Comparison of ENCODE assay signal across 10 cellular contexts in genomic region chr14:51396222-51396815, GRCh38.
DNase-seq lines count a peak whose midpoint lies in the region; ATAC-seq and TF ChIP-seq lines count a peak whose summit lies in the region.
"Had no signal": no experiment of that assay in that cellular context is flagged by ENCODE, and none has a peak within 500 bp of the region (broad histone marks: within the 10 kb centered on the region; RNA-seq: fewer than 3 reads in every experiment).

No MANE protein-coding gene starts in this region.

- peaks cover 6% of the 10 kb centered on the region for H3K27me3 Mint-ChIP-seq in neural progenitor cell (ENCODE audit: insufficient read depth, low read depth)

- H3K4me1 Mint-ChIP-seq in neural progenitor cell: peaks cover 38% of the 10 kb centered on the region
- H3K4me1 Mint-ChIP-seq: activated naive CD4-positive, alpha-beta T cell treated with anti-CD3 and anti-CD28 coated beads, Interleukin-2, amount 50 U/mL, for 24 hours had no signal

- no peak overlapping the region for H3K27ac ChIP-seq in neural progenitor cell

- no peak for ATAC-seq in GM19395 (IDR thresholded peaks at IDR 0.05; ENCODE audit: unreplicated experiment)

- no peaks in the 10 kb centered on the region for H3K9me3 Mint-ChIP-seq in neural progenitor cell
- H3K9me3 Mint-ChIP-seq: activated naive CD4-positive, alpha-beta T cell treated with anti-CD3 and anti-CD28 coated beads, Interleukin-2, amount 50 U/mL, for 24 hours had no signal

- DNase-seq in ACHN (peak; percentile 90), NCI-H69 (lab: John Stamatoyannopoulos, UW) (peak; percentile 84), epithelial cell of esophagus (ENCODE audit: low read depth) (peak; percentile 92), neural progenitor cell (ENCODE audit: low spot score) (no peak), iPS-NIHi11 (ENCODE audit: low spot score) (no peak), UCSD-AML1 (lab: John Stamatoyannopoulos, UW; ENCODE audit: unreplicated experiment) (no peak), germinal center (ENCODE audit: low spot score) (no peak)

- no peaks in the 10 kb centered on the region for H3F3A ChIP-seq in neural progenitor cell (ENCODE audit: low read depth)

- in situ Hi-C loops in ACHN (cut with HindIII; ENCODE audit: low pct_ligation_motif_present, low pct_unique_long_range_greater_than_20kb, low sequenced_read_pairs): no loop called here

- no peak overlapping the region for H3K4me2 ChIP-seq in neural progenitor cell

- no peak overlapping the region for H3K4me3 Mint-ChIP-seq in neural progenitor cell
- H3K4me3 Mint-ChIP-seq: activated naive CD4-positive, alpha-beta T cell treated with anti-CD3 and anti-CD28 coated beads, Interleukin-2, amount 50 U/mL, for 24 hours had no signal

- TF ChIP-seq CTCF in epithelial cell of esophagus (IDR thresholded peaks at IDR 0.05; ENCODE audit: insufficient read depth, low read depth, low read length, missing control alignments) (no peak), neural progenitor cell (IDR thresholded peaks at IDR 0.05) (no peak)

- H3K9ac ChIP-seq in neural progenitor cell: no peak overlapping the region

- no peaks in the 10 kb centered on the region for H3K36me3 ChIP-seq in neural progenitor cell
- H3K36me3 ChIP-seq: right lobe of liver had no signal

- no peaks in the 10 kb centered on the region for H3K79me2 ChIP-seq in neural progenitor cell (ENCODE audit: low read depth)

- no peak overlapping the region for H3K27ac Mint-ChIP-seq in neural progenitor cell
- H3K27ac Mint-ChIP-seq: activated naive CD4-positive, alpha-beta T cell treated with anti-CD3 and anti-CD28 coated beads, Interleukin-2, amount 50 U/mL, for 24 hours had no signal

- peaks cover 16% of the 10 kb centered on the region for H3K4me1 ChIP-seq in neural progenitor cell
- H3K4me1 ChIP-seq: right lobe of liver had no signal

- no peaks in the 10 kb centered on the region for H3K9me3 ChIP-seq in neural progenitor cell (ENCODE audit: low read depth)
- H3K9me3 ChIP-seq: right lobe of liver had no signal

- peak overlapping the region; percentile 92 for H2AFZ ChIP-seq in neural progenitor cell (replicated peaks)

- H3K4me3 ChIP-seq in epithelial cell of esophagus (ENCODE audit: low read length) (no peak overlapping the region), neural progenitor cell (no peak overlapping the region)
- H3K4me3 ChIP-seq: right lobe of liver had no signal

- H3K36me3 Mint-ChIP-seq in neural progenitor cell: no peaks in the 10 kb centered on the region
- H3K36me3 Mint-ChIP-seq: activated naive CD4-positive, alpha-beta T cell treated with anti-CD3 and anti-CD28 coated beads, Interleukin-2, amount 50 U/mL, for 24 hours had no signal

- H4K20me1 ChIP-seq in neural progenitor cell (ENCODE audit: low read depth): no peaks in the 10 kb centered on the region

- H3K27me3 ChIP-seq in neural progenitor cell: no peaks in the 10 kb centered on the region
- H3K27me3 ChIP-seq: right lobe of liver had no signal

Comparison
In these comparisons a context has a peak if more than half of its experiments do, and no peak if none do; other contexts are left out.
1. DNase-seq: peak in ACHN (single experiment), NCI-H69 (single experiment) and epithelial cell of esophagus (single experiment); none in neural progenitor cell (single experiment), iPS-NIHi11 (single experiment), UCSD-AML1 (single experiment) and germinal center (single experiment).